ENCODE assay signal across 24 cellular contexts in the genomic region with DNA sequence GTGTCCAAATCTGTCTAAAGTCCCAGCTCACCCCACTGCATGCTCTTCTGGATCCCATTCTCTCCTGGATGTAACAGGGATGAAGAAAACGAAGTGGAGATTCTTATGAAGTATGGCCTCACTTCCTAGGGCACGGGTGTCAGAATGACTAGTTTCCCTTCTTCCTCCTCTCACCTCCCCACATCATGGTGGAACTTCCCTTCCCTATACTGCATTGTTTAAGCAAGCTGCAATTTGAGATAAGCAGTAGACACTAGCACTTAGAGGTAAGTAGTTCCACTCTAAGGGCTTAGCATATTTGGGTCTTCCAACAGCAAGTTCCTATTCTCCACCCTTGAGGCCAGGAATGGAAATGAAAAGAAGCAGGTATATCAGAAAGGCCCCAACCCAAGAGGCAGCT. TPM values are rescaled to one million over a fixed set of nuclear protein-coding genes. Genes with fewer than 3 reads are reported as not detected.
"Had no signal": no experiment of that assay in that cellular context is flagged by ENCODE, and none has a peak within 500 bp of the region (broad histone marks: within the 10 kb centered on the region; RNA-seq: fewer than 3 reads in every experiment).

No MANE protein-coding gene starts in this region.

- FAIRE-seq: HepG2 had no signal

- H3K4me2 ChIP-seq: KMS-11, SK-N-SH had no signal

- DNase-seq: IMR-90, Kasumi-1, MV-4-11, NCI-H1048, NCI-H1436, NCI-H187, NCI-H2029, NCI-H2081 treated with DMSO at 0.1 percent for 48 hours, NCI-H2171, NCI-H226, NCI-H446, NCI-H510A, NCI-H524 treated with DMSO at 0.1 percent for 48 hours, NCI-H69, NCI-H774, PC-3, SHP77, SK-N-SH, SW 1271 had no signal

- H3K9ac ChIP-seq: KMS-11, SK-N-SH had no signal

- ATAC-seq: HepG2, Panc1, PC-3 had no signal

- H3K27ac ChIP-seq: KMS-11, RWPE1 had no signal

RNA-seq across cellular contexts. Expression of a gene that starts 29.7 kb away (rescaled TPM):
- total RNA-seq: HepG2, HT1080 had no signal
